ENCODE assay signal across 8 cellular contexts in the genomic region with DNA sequence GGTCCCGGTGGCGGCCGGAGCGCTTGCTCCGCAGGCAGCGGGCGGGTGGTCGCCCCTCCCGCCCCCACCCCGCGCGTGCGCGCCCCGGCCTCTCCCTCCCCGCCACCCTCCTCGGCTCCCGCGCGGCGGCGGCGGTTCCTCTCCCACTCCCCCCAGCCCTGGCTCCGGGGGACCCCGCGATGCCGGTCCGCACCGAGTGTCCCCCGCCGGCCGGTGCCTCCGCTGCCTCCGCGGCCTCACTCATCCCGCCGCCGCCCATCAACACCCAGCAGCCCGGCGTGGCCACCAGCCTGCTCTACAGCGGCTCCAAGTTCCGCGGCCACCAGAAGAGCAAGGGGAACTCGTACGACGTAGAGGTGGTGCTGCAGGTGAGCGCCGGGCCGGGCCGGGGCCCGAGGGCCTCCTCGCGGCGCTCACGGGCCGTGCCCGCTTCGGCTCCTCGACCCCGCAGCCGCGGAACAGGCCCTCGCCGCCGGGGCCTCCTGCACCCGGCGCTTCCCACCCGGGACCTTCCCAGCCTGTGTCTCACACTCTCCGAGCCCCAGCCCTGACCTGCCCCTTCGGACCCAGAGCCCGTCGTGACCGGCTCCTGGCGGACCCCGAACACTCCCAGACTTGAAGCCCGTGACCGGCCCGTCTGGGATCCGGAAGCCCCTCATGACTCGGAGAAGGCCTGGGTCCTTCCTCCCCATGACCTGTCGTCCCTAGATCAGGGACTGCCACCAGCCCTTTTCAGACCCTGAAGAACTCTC. TPM values are rescaled to one million over a fixed set of nuclear protein-coding genes. Genes with fewer than 3 reads are reported as not detected.
DNase-seq lines count a peak whose midpoint lies in the region; ATAC-seq, FAIRE-seq and TF ChIP-seq lines count a peak whose summit lies in the region.

No MANE protein-coding gene starts in this region.

- CTCF ChIA-PET in BJ (lab: Yijun Ruan, JAX), result interaction anchor here (1.0 kb wide), 1 partner anchor 149 kb away, joined by 4 read pairs; no protein-coding TSS in a partner anchor
- CTCF ChIA-PET in T-cell (lab: Charles Lee), result no interaction called here

- no peaks in the 10 kb centered on the region for H3K27me3 ChIP-seq in BJ (ENCODE audit: control insufficient read depth, insufficient read depth, low read length)

- H3K27ac Mint-ChIP-seq in T-cell, result peak overlapping the region; percentile 75 to 95
- H3K27ac Mint-ChIP-seq in naive thymus-derived CD8-positive, alpha-beta T cell, result peak overlapping the region; percentile 82 to 99 (median 96)

- no peaks in the 10 kb centered on the region for H3K36me3 ChIP-seq in BJ (ENCODE audit: control insufficient read depth, insufficient read depth, low read length)

- peak overlapping the region; percentile 91 to 98 (median 92) for H3K4me3 Mint-ChIP-seq in T-cell
- H3K4me3 Mint-ChIP-seq in naive thymus-derived CD8-positive, alpha-beta T cell, result peak overlapping the region; percentile 85 to 100 (median 98)

- peaks cover 4% of the 10 kb centered on the region for H3K36me3 Mint-ChIP-seq in T-cell
- H3K36me3 Mint-ChIP-seq in naive thymus-derived CD8-positive, alpha-beta T cell, result peaks cover 0 to 3% (median 0%) of the 10 kb centered on the region in 3 donors

- H3K4me3 ChIP-seq in BJ (ENCODE audit: low read depth, low read length) (peak overlapping the region; percentile 77), epithelial cell of proximal tubule (ENCODE audit: low read depth, low read length) (peak overlapping the region; percentile 93)

- DNase-seq in BJ (ENCODE audit: low read depth) (no peak), T-cell (peak in 5 of 34 experiments; percentile 7 to 44 (median 22)), epithelial cell of proximal tubule (ENCODE audit: low read depth) (no peak), HTR-8/SVneo (ENCODE audit: insufficient read length, low spot score) (no peak), NOMO-1 treated with DMSO at 0.1 percent for 48 hours (lab: John Stamatoyannopoulos, UW; ENCODE audit: unreplicated experiment) (no peak)
- DNase-seq in naive thymus-derived CD8-positive, alpha-beta T cell, result peak in 3 of 10 donors; percentile 7 to 74 (median 65)

- no peak for TF ChIP-seq CTCF in BJ (IDR thresholded peaks at IDR 0.05; ENCODE audit: insufficient read depth, low read depth, low read length)
- TF ChIP-seq CTCF in epithelial cell of proximal tubule (conservative IDR thresholded peaks at IDR 0.05; ENCODE audit: low read depth, low read length), result no peak

- ATAC-seq in GM18868 (IDR thresholded peaks at IDR 0.05; ENCODE audit: unreplicated experiment), result peak; percentile 30
- ATAC-seq in HG03095 (IDR thresholded peaks at IDR 0.05; ENCODE audit: unreplicated experiment), result peak; percentile 14
- ATAC-seq in T-cell (replicated peaks in 1 of 4), result peak; percentile 45 to 63 (median 52)
- ATAC-seq in naive thymus-derived CD8-positive, alpha-beta T cell, result peak; percentile 43 to 57

- no peak for FAIRE-seq in HTR-8/SVneo (lab: Jason Lieb, UNC)

- POLR2A ChIA-PET in BJ (lab: Charles Lee), result no interaction called here
- POLR2A ChIA-PET in T-cell (lab: Charles Lee), result interaction anchor here in 1 of 2 donors (0.6 kb wide), 1 partner anchor 148 kb away, joined by 3 read pairs; no protein-coding TSS in a partner anchor
- POLR2A ChIA-PET in naive thymus-derived CD8-positive, alpha-beta T cell (lab: Charles Lee), result interaction anchor here (0.6 to 2.0 kb wide), 2 partner anchors 11 to 67 kb away, joined by 3 to 10 read pairs; a partner anchor contains a TSS

- H3K9me3 Mint-ChIP-seq in T-cell, result no peaks in the 10 kb centered on the region
- H3K9me3 Mint-ChIP-seq in naive thymus-derived CD8-positive, alpha-beta T cell, result no peaks in the 10 kb centered on the region

- H3K27me3 Mint-ChIP-seq in T-cell, result no peaks in the 10 kb centered on the region
- H3K27me3 Mint-ChIP-seq in naive thymus-derived CD8-positive, alpha-beta T cell, result no peaks in the 10 kb centered on the region

- peaks cover 45 to 59% (median 57%) of the 10 kb centered on the region in 3 donors for H3K4me1 Mint-ChIP-seq in T-cell
- peaks cover 35 to 61% (median 56%) of the 10 kb centered on the region in 4 donors for H3K4me1 Mint-ChIP-seq in naive thymus-derived CD8-positive, alpha-beta T cell

RNA-seq across cellular contexts. Expression of a gene that starts 0.5 kb away (rescaled TPM):
- 6.9 and 7.4 TPM in 2 replicates for polyA plus RNA-seq in BJ (2011; rRNA removed)
- polyA minus RNA-seq in BJ (2011; rRNA and poly(A)+ RNA removed), result 13.4 and 14.7 TPM in 2 replicates
- 10 to 100 TPM in 2 of 5 donors, 1 to 10 TPM in 3; 7.9 to 12.3 (median 10.0) TPM for total RNA-seq in T-cell
- total RNA-seq in epithelial cell of proximal tubule, result 4.8 and 7.0 TPM in 2 replicates
- total RNA-seq in naive thymus-derived CD8-positive, alpha-beta T cell, result 10 to 100 TPM; 10.4 to 10.7 TPM
- 1 to 10 TPM; 3.4 to 7.1 (median 6.0) TPM for polyA plus RNA-seq in naive thymus-derived CD8-positive, alpha-beta T cell

RNA-seq across cellular contexts. Expression of a gene that starts 0.7 kb away (rescaled TPM):
- polyA plus RNA-seq in BJ (2011; rRNA removed), result 14.7 and 17.4 TPM in 2 replicates
- polyA minus RNA-seq in BJ (2011; rRNA and poly(A)+ RNA removed), result 14.8 and 18.2 TPM in 2 replicates
- total RNA-seq in T-cell (10 to 100 TPM; 23.6 to 32.9 (median 27.7) TPM), epithelial cell of proximal tubule (10.2 and 19.5 TPM in 2 replicates)
- 10 to 100 TPM; 22.0 to 28.7 TPM for total RNA-seq in naive thymus-derived CD8-positive, alpha-beta T cell
- 10 to 100 TPM; 15.3 to 21.8 (median 21.2) TPM for polyA plus RNA-seq in naive thymus-derived CD8-positive, alpha-beta T cell

RNA-seq across cellular contexts. Expression of a gene that starts 48.0 kb away (rescaled TPM):
- 28.8 and 36.4 TPM in 2 replicates for polyA plus RNA-seq in BJ (2011; rRNA removed)
- 28.4 and 38.4 TPM in 2 replicates for polyA minus RNA-seq in BJ (2011; rRNA and poly(A)+ RNA removed)
- total RNA-seq in T-cell (10 to 100 TPM; 48.1 to 65.7 (median 57.3) TPM), epithelial cell of proximal tubule (35.3 and 57.5 TPM in 2 replicates)
- total RNA-seq in naive thymus-derived CD8-positive, alpha-beta T cell, result 10 to 100 TPM; 48.6 to 49.4 TPM
- polyA plus RNA-seq in naive thymus-derived CD8-positive, alpha-beta T cell, result 10 to 100 TPM; 38.8 to 45.2 (median 45.2) TPM
